In genomic region chr15:56281145-56281544, GRCh38 we compare ENCODE assay signal across 20 cellular contexts.
"Had no signal": no experiment of that assay in that cellular context is flagged by ENCODE, and none has a peak within 500 bp of the region (broad histone marks: within the 10 kb centered on the region; RNA-seq: fewer than 3 reads in every experiment).

No MANE protein-coding gene starts in this region.

- H3K36me3 ChIP-seq: SJSA1 had no signal

- H3K27ac ChIP-seq: SJSA1, SK-N-MC had no signal

- H3K9me3 ChIP-seq: SJSA1 had no signal

- H3K27me3 ChIP-seq: SJSA1 had no signal

- H3K4me1 ChIP-seq: SJSA1 had no signal

- DNase-seq: KBM-7, NCI-H1092, NCI-H1105 treated with DMSO at 0.1 percent for 48 hours, NCI-H1417 treated with DMSO at 0.1 percent for 48 hours, NCI-H146, NCI-H1694 treated with DMSO at 0.1 percent for 48 hours, NCI-H2029, NCI-H2081 treated with DMSO at 0.1 percent for 48 hours, NCI-H2171, NCI-H226, NCI-H446, NCI-H510A, NCI-H524 treated with DMSO at 0.1 percent for 48 hours, NCI-H69, NCI-H774, Right ventricle myocardium superior, RPMI8226, SIG-M5 had no signal

- H3K4me3 ChIP-seq: SJSA1, SK-N-MC had no signal
